In the genomic region with DNA sequence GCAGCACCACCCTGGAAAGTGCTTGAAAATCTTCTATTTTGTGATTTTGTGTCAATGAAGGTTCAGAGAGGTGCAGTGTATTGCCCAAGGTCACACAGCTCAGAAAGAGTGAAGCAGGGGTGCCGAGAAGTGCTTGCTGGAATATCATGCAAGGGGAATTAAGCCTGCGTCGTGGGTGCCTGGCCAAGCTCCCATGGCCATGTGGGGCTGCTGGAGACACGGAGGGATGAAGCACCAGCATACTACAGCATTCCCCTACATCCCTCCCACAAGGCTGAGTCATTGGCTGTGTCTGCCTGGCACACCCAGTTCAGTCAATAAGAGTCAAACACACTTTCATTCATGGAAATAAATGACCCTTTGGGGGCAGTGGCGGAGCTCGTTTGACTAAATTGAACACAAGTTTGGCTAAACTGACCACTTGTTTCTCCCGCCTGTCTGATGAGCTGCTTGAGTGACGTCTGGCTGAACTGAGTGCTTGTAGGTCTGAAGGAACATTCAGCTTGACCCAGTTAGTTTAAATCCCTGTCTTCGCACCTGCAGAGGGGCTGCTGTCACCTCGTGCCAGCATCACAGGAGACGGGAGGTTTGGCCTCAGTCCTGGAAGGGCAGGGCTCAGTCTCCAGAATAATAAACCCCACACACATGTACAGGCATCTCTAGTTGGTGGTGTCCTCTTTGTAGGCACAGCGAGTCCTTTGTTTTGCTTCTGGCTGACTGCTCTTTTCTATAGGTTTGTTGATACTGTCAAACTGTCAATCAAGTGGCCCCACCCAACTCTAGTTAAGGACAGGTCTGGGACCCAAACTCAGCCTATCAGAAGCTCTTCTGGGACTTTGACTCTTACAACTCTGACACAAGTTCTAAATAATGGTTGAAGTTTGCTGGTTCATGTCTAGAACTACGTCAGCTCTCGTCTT, we compare ENCODE assay signal across 8 cellular contexts. TPM values are rescaled to one million over a fixed set of nuclear protein-coding genes. Genes with fewer than 3 reads are reported as not detected.
DNase-seq lines count a peak whose midpoint lies in the region; ATAC-seq and TF ChIP-seq lines count a peak whose summit lies in the region.

No MANE protein-coding gene starts in this region.

- H3K4me1 ChIP-seq in Panc1 (ENCODE audit: control insufficient read depth, insufficient read depth, low read length) = peaks cover 4% of the 10 kb centered on the region
- no peaks in the 10 kb centered on the region for H3K4me1 ChIP-seq in naive thymus-derived CD4-positive, alpha-beta T cell (ENCODE audit: control insufficient read depth in 2 of 2, insufficient read depth in 2 of 2, low read length in 2 of 2)

- no peaks in the 10 kb centered on the region for H3K9me3 Mint-ChIP-seq in activated T-helper 1 cell treated with anti-CD3 and anti-CD28 coated beads, Interleukin-12 subunit alpha, Interleukin-12 subunit beta, Interleukin-2, Interleukin-4 antibody, amounts not matched to agents 30 ng/mL and 10 ng/mL and 1 ng/mL, durations not matched to agents 14 hours and 24 hours and 36 hours
- peaks cover 0 to 3% (median 0%) of the 10 kb centered on the region in 11 donors for H3K9me3 Mint-ChIP-seq in naive thymus-derived CD4-positive, alpha-beta T cell
- H3K9me3 Mint-ChIP-seq in activated T-helper 2 cell treated with anti-CD3 and anti-CD28 coated beads, Interferon-gamma antibody, Interleukin-2, Interleukin-4, amounts not matched to agents 10 μg/mL and 5 μg/mL and 100 μg/mL, durations not matched to agents 14 hours and 24 hours and 36 hours = no peaks in the 10 kb centered on the region

- CTCF ChIA-PET in Panc1 (lab: Charles Lee) = no interaction called here
- CTCF ChIA-PET in naive thymus-derived CD4-positive, alpha-beta T cell (lab: Charles Lee) = no interaction called here

- DNase-seq in GM03348 (ENCODE audit: low spot score) = peak; percentile 93
- DNase-seq in Panc1 (ENCODE audit: low read depth, low spot score) = no peak
- peak; percentile 92 for DNase-seq in fibroblast of peridontal ligament (ENCODE audit: extremely low read depth)
- DNase-seq in posterior vena cava (ENCODE audit: low spot score) = peak; percentile 95
- DNase-seq in activated T-helper 1 cell treated with anti-CD3 and anti-CD28 coated beads, Interleukin-12 subunit alpha, Interleukin-12 subunit beta, Interleukin-2, Interleukin-4 antibody, amounts not matched to agents 30 ng/mL and 10 ng/mL and 1 ng/mL, durations not matched to agents 14 hours and 24 hours and 36 hours (ENCODE audit: low spot score) = no peak
- DNase-seq in naive thymus-derived CD4-positive, alpha-beta T cell = no peak
- DNase-seq in activated T-helper 2 cell treated with anti-CD3 and anti-CD28 coated beads, Interferon-gamma antibody, Interleukin-2, Interleukin-4, amounts not matched to agents 10 μg/mL and 5 μg/mL and 100 μg/mL, durations not matched to agents 14 hours and 24 hours and 36 hours (ENCODE audit: low spot score) = no peak

- no peak overlapping the region for H3K27ac ChIP-seq in Panc1 (ENCODE audit: low read length)
- no peak overlapping the region for H3K27ac ChIP-seq in naive thymus-derived CD4-positive, alpha-beta T cell (ENCODE audit: low read depth, low read length)

- in situ Hi-C loops in Panc1 (cut with HindIII; ENCODE audit: low pct_unique_long_range_greater_than_20kb, low sequenced_read_pairs) = no loop called here

- peaks cover 3% of the 10 kb centered on the region for H3K27me3 Mint-ChIP-seq in activated T-helper 1 cell treated with anti-CD3 and anti-CD28 coated beads, Interleukin-12 subunit alpha, Interleukin-12 subunit beta, Interleukin-2, Interleukin-4 antibody, amounts not matched to agents 30 ng/mL and 10 ng/mL and 1 ng/mL, durations not matched to agents 14 hours and 24 hours and 36 hours (ENCODE audit: insufficient read depth)
- peaks cover 9 to 26% (median 21%) of the 10 kb centered on the region in 5 donors for H3K27me3 Mint-ChIP-seq in naive thymus-derived CD4-positive, alpha-beta T cell
- peaks cover 8% of the 10 kb centered on the region for H3K27me3 Mint-ChIP-seq in activated T-helper 2 cell treated with anti-CD3 and anti-CD28 coated beads, Interferon-gamma antibody, Interleukin-2, Interleukin-4, amounts not matched to agents 10 μg/mL and 5 μg/mL and 100 μg/mL, durations not matched to agents 14 hours and 24 hours and 36 hours (ENCODE audit: low read depth)

- no peaks in the 10 kb centered on the region for H3K9me3 ChIP-seq in Panc1 (ENCODE audit: control insufficient read depth, insufficient read depth, low read depth, low read length)
- H3K9me3 ChIP-seq in naive thymus-derived CD4-positive, alpha-beta T cell (ENCODE audit: control insufficient read depth in 2 of 3, low read length in 3 of 3) = no peaks in the 10 kb centered on the region

- no peaks in the 10 kb centered on the region for H3K36me3 Mint-ChIP-seq in activated T-helper 1 cell treated with anti-CD3 and anti-CD28 coated beads, Interleukin-12 subunit alpha, Interleukin-12 subunit beta, Interleukin-2, Interleukin-4 antibody, amounts not matched to agents 30 ng/mL and 10 ng/mL and 1 ng/mL, durations not matched to agents 14 hours and 24 hours and 36 hours (ENCODE audit: low read depth)
- H3K36me3 Mint-ChIP-seq in naive thymus-derived CD4-positive, alpha-beta T cell = no peaks in the 10 kb centered on the region
- no peaks in the 10 kb centered on the region for H3K36me3 Mint-ChIP-seq in activated T-helper 2 cell treated with anti-CD3 and anti-CD28 coated beads, Interferon-gamma antibody, Interleukin-2, Interleukin-4, amounts not matched to agents 10 μg/mL and 5 μg/mL and 100 μg/mL, durations not matched to agents 14 hours and 24 hours and 36 hours (ENCODE audit: low read depth)

- no peaks in the 10 kb centered on the region for H3K36me3 ChIP-seq in Panc1 (ENCODE audit: control insufficient read depth, insufficient read depth, low read length)
- H3K36me3 ChIP-seq in naive thymus-derived CD4-positive, alpha-beta T cell (ENCODE audit: control insufficient read depth in 2 of 3, insufficient read depth in 3 of 3, low read length in 3 of 3) = no peaks in the 10 kb centered on the region

- TF ChIP-seq CTCF in Panc1 (IDR thresholded peaks at IDR 0.05) = no peak

- intact Hi-C loops in Panc1 (cut with micrococcal nuclease; ENCODE audit: unreplicated experiment) (no loop called here), posterior vena cava (cut with DNase I) (loop anchor here in 1 of 2 donors (5.0 kb wide), 1 partner anchor 44 kb away; no protein-coding TSS in a partner anchor)
- intact Hi-C loops in activated T-helper 1 cell treated with anti-CD3 and anti-CD28 coated beads, Interleukin-12 subunit alpha, Interleukin-12 subunit beta, Interleukin-2, Interleukin-4 antibody, amounts not matched to agents 30 ng/mL and 10 ng/mL and 1 ng/mL, durations not matched to agents 14 hours and 24 hours and 36 hours (cut with micrococcal nuclease) = no loop called here
- intact Hi-C loops in naive thymus-derived CD4-positive, alpha-beta T cell (cut with micrococcal nuclease) = no loop called here
- intact Hi-C loops in activated T-helper 2 cell treated with anti-CD3 and anti-CD28 coated beads, Interferon-gamma antibody, Interleukin-2, Interleukin-4, amounts not matched to agents 10 μg/mL and 5 μg/mL and 100 μg/mL, durations not matched to agents 14 hours and 24 hours and 36 hours (cut with micrococcal nuclease) = no loop called here

- BruUV-seq in Panc1 (replicated peaks; lab: Mats Ljungman, UMichigan) = no TSS peak

- no peak overlapping the region for H3K27ac Mint-ChIP-seq in activated T-helper 1 cell treated with anti-CD3 and anti-CD28 coated beads, Interleukin-12 subunit alpha, Interleukin-12 subunit beta, Interleukin-2, Interleukin-4 antibody, amounts not matched to agents 30 ng/mL and 10 ng/mL and 1 ng/mL, durations not matched to agents 14 hours and 24 hours and 36 hours
- no peak overlapping the region for H3K27ac Mint-ChIP-seq in naive thymus-derived CD4-positive, alpha-beta T cell
- no peak overlapping the region for H3K27ac Mint-ChIP-seq in activated T-helper 2 cell treated with anti-CD3 and anti-CD28 coated beads, Interferon-gamma antibody, Interleukin-2, Interleukin-4, amounts not matched to agents 10 μg/mL and 5 μg/mL and 100 μg/mL, durations not matched to agents 14 hours and 24 hours and 36 hours

- H3K27me3 ChIP-seq in Panc1 (ENCODE audit: control insufficient read depth, insufficient read depth, low read length) = no peaks in the 10 kb centered on the region
- no peaks in the 10 kb centered on the region for H3K27me3 ChIP-seq in naive thymus-derived CD4-positive, alpha-beta T cell (ENCODE audit: control insufficient read depth in 2 of 2, insufficient read depth in 2 of 2, low read length in 2 of 2)

- POLR2A ChIA-PET in Panc1 (lab: Charles Lee) = interaction anchor here (0.6 kb wide), 1 partner anchor 46 kb away, joined by 9 read pairs; no protein-coding TSS in a partner anchor
- POLR2A ChIA-PET in naive thymus-derived CD4-positive, alpha-beta T cell (lab: Charles Lee) = no interaction called here

- 0 out of 4 replicates have a peak overlapping the region, but pooled peaks of 1 of the 2 experiments have one; percentile 7 for H3K4me3 ChIP-seq in Panc1 (ENCODE audit: low read depth in 2 of 2, low read length in 2 of 2)
- H3K4me3 ChIP-seq in naive thymus-derived CD4-positive, alpha-beta T cell (ENCODE audit: low read length) = no peak overlapping the region

- H3K4me1 Mint-ChIP-seq in activated T-helper 1 cell treated with anti-CD3 and anti-CD28 coated beads, Interleukin-12 subunit alpha, Interleukin-12 subunit beta, Interleukin-2, Interleukin-4 antibody, amounts not matched to agents 30 ng/mL and 10 ng/mL and 1 ng/mL, durations not matched to agents 14 hours and 24 hours and 36 hours (ENCODE audit: low read depth) = peaks cover 15% of the 10 kb centered on the region
- peaks cover 0 to 16% (median 0%) of the 10 kb centered on the region in 7 donors for H3K4me1 Mint-ChIP-seq in naive thymus-derived CD4-positive, alpha-beta T cell
- peaks cover 3% of the 10 kb centered on the region for H3K4me1 Mint-ChIP-seq in activated T-helper 2 cell treated with anti-CD3 and anti-CD28 coated beads, Interferon-gamma antibody, Interleukin-2, Interleukin-4, amounts not matched to agents 10 μg/mL and 5 μg/mL and 100 μg/mL, durations not matched to agents 14 hours and 24 hours and 36 hours (ENCODE audit: low read depth)

- H3K4me3 Mint-ChIP-seq in activated T-helper 1 cell treated with anti-CD3 and anti-CD28 coated beads, Interleukin-12 subunit alpha, Interleukin-12 subunit beta, Interleukin-2, Interleukin-4 antibody, amounts not matched to agents 30 ng/mL and 10 ng/mL and 1 ng/mL, durations not matched to agents 14 hours and 24 hours and 36 hours = no peak overlapping the region
- H3K4me3 Mint-ChIP-seq in naive thymus-derived CD4-positive, alpha-beta T cell = no peak overlapping the region
- no peak overlapping the region for H3K4me3 Mint-ChIP-seq in activated T-helper 2 cell treated with anti-CD3 and anti-CD28 coated beads, Interferon-gamma antibody, Interleukin-2, Interleukin-4, amounts not matched to agents 10 μg/mL and 5 μg/mL and 100 μg/mL, durations not matched to agents 14 hours and 24 hours and 36 hours (ENCODE audit: low read depth)

- ATAC-seq in Panc1 (peak; percentile 86), HG02884 (IDR thresholded peaks at IDR 0.05; ENCODE audit: unreplicated experiment) (no peak)
- ATAC-seq in naive thymus-derived CD4-positive, alpha-beta T cell = no peak

RNA-seq across cellular contexts. Expression of a gene that starts 8.4 kb away (rescaled TPM):
- total RNA-seq in Panc1 (2021; ENCODE audit: unreplicated experiment) (113 TPM), posterior vena cava (100 to 1,000 TPM; 442 to 500 TPM)
- polyA plus RNA-seq in Panc1 (2012; ENCODE audit: insufficient read length) = 205 TPM
- total RNA-seq in activated T-helper 1 cell treated with anti-CD3 and anti-CD28 coated beads, Interleukin-12 subunit alpha, Interleukin-12 subunit beta, Interleukin-2, Interleukin-4 antibody, amounts not matched to agents 30 ng/mL and 10 ng/mL and 1 ng/mL, durations not matched to agents 14 hours and 24 hours and 36 hours = not detected in 2 replicates
- under 1 TPM; 0.11 to 0.94 (median 0.19) TPM for total RNA-seq in naive thymus-derived CD4-positive, alpha-beta T cell
- polyA plus RNA-seq in naive thymus-derived CD4-positive, alpha-beta T cell = not detected
- total RNA-seq in activated T-helper 2 cell treated with anti-CD3 and anti-CD28 coated beads, Interferon-gamma antibody, Interleukin-2, Interleukin-4, amounts not matched to agents 10 μg/mL and 5 μg/mL and 100 μg/mL, durations not matched to agents 14 hours and 24 hours and 36 hours = not detected in 2 replicates

Comparison
In these comparisons a context has a peak if more than half of its experiments do, and no peak if none do; other contexts are left out.
1. DNase-seq: peak in GM03348 (single experiment), fibroblast of peridontal ligament (single experiment) and posterior vena cava (single experiment); none in Panc1 (single experiment), activated T-helper 1 cell treated with anti-CD3 and anti-CD28 coated beads, Interleukin-12 subunit alpha, Interleukin-12 subunit beta, Interleukin-2, Interleukin-4 antibody, amounts not matched to agents 30 ng/mL and 10 ng/mL and 1 ng/mL, durations not matched to agents 14 hours and 24 hours and 36 hours (single experiment), naive thymus-derived CD4-positive, alpha-beta T cell (0 of 9) and activated T-helper 2 cell treated with anti-CD3 and anti-CD28 coated beads, Interferon-gamma antibody, Interleukin-2, Interleukin-4, amounts not matched to agents 10 μg/mL and 5 μg/mL and 100 μg/mL, durations not matched to agents 14 hours and 24 hours and 36 hours (single experiment).
2. RNA of a gene that starts 8.4 kb away (total RNA-seq): 442 to 500 TPM in posterior vena cava and 113 TPM in Panc1 (single experiment); 0.11 to 0.94 TPM in naive thymus-derived CD4-positive, alpha-beta T cell, not detected in activated T-helper 1 cell treated with anti-CD3 and anti-CD28 coated beads, Interleukin-12 subunit alpha, Interleukin-12 subunit beta, Interleukin-2, Interleukin-4 antibody, amounts not matched to agents 30 ng/mL and 10 ng/mL and 1 ng/mL, durations not matched to agents 14 hours and 24 hours and 36 hours and not detected in activated T-helper 2 cell treated with anti-CD3 and anti-CD28 coated beads, Interferon-gamma antibody, Interleukin-2, Interleukin-4, amounts not matched to agents 10 μg/mL and 5 μg/mL and 100 μg/mL, durations not matched to agents 14 hours and 24 hours and 36 hours; every median in the first group is over 10 times any median in the second.